Comparison of ENCODE assay signal across 15 cellular contexts in the genomic region with DNA sequence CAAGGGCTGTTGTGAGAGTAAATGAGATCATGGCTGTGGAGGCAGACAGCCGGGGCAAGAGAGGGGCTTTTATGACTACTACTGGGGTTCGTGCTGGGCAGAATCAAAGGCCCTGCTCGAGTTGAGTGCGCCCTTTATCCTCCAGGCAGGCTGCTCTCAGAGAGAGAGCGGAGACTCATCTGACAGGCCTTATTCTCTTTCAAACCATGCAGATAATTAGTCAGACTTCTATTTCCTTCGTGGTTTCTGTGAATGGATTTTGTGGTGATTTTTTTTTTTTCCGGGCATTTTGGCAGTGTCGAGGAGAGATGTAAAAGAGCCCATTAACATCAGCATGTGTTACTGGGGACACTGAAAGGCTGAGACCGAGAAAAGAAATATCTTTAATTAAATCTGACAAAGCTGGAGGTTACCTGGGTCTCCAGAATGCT.
DNase-seq lines count a peak whose midpoint lies in the region; ATAC-seq and TF ChIP-seq lines count a peak whose summit lies in the region.
"Had no signal": no experiment of that assay in that cellular context is flagged by ENCODE, and none has a peak within 500 bp of the region (broad histone marks: within the 10 kb centered on the region; RNA-seq: fewer than 3 reads in every experiment).

No MANE protein-coding gene starts in this region.

- H3K4me1 ChIP-seq in hepatocyte (ENCODE audit: insufficient read depth) (no peaks in the 10 kb centered on the region), upper lobe of left lung (no peaks in the 10 kb centered on the region)
- H3K4me1 ChIP-seq: tibial nerve had no signal

- H3K27me3 Mint-ChIP-seq in activated CD4-positive, alpha-beta T cell treated with anti-CD3 and anti-CD28 coated beads for 36 hours, result no peaks in the 10 kb centered on the region

- peak; percentile 63 for ATAC-seq in activated CD4-positive, alpha-beta T cell treated with anti-CD3 and anti-CD28 coated beads for 36 hours
- no peak for ATAC-seq in upper lobe of left lung (ENCODE audit: low FRiP score in 2 of 2)

- no peaks in the 10 kb centered on the region for H3K9me2 ChIP-seq in hepatocyte (replicated peaks; ENCODE audit: insufficient read depth)

- H3K36me3 ChIP-seq in hepatocyte (replicated peaks; ENCODE audit: insufficient read depth, low read depth), result no peaks in the 10 kb centered on the region
- H3K36me3 ChIP-seq in upper lobe of left lung, result no peaks in the 10 kb centered on the region
- H3K36me3 ChIP-seq: tibial nerve had no signal

- peak; percentile 6 for DNase-seq in activated CD4-positive, alpha-beta T cell treated with anti-CD3 and anti-CD28 coated beads for 36 hours
- no peak for DNase-seq in activated CD4-positive, alpha-beta T cell treated with anti-CD3 and anti-CD28 coated beads, Interleukin-2, amount 50 U/mL, for 48 hours
- DNase-seq in RPMI7951 (ENCODE audit: low read depth), result peak; percentile 69
- peak; percentile 72 for DNase-seq in islet precursor cell
- peak; percentile 2 for DNase-seq in stromal cell of bone marrow (ENCODE audit: low read depth)
- DNase-seq in SW480 (ENCODE audit: low spot score), result no peak
- no peak for DNase-seq in hepatocyte (ENCODE audit: low spot score)
- DNase-seq in upper lobe of left lung, result no peak
- DNase-seq: 8988T; activated CD4-positive, alpha-beta T cell treated with anti-CD3 and anti-CD28 coated beads for 4 hours; NCI-H748 treated with DMSO at 0.1 percent for 48 hours had no signal

- no peaks in the 10 kb centered on the region for H3K9me3 ChIP-seq in hepatocyte (ENCODE audit: low read depth)
- no peaks in the 10 kb centered on the region for H3K9me3 ChIP-seq in upper lobe of left lung
- H3K9me3 ChIP-seq: tibial nerve had no signal

- H2AFZ ChIP-seq in hepatocyte, result no peak overlapping the region

- POLR2A ChIA-PET in activated CD4-positive, alpha-beta T cell treated with anti-CD3 and anti-CD28 coated beads for 36 hours (lab: Charles Lee), result no interaction called here

- no peaks in the 10 kb centered on the region for H3K9me3 Mint-ChIP-seq in activated CD4-positive, alpha-beta T cell treated with anti-CD3 and anti-CD28 coated beads for 36 hours (ENCODE audit: low read depth)
- H3K9me3 Mint-ChIP-seq: IgD-negative memory B cell; T-helper 1 cell treated with Interleukin-12 subunit alpha and Interleukin-12 subunit beta and Interleukin-4 antibody, amounts not matched to agents 30 μg/mL and 1 μg/mL, for 36 hours had no signal

- no peak for TF ChIP-seq CTCF in hepatocyte (IDR thresholded peaks at IDR 0.05; ENCODE audit: poor library complexity)
- no peak for TF ChIP-seq CTCF in upper lobe of left lung (IDR thresholded peaks at IDR 0.05)

- H3K27ac Mint-ChIP-seq in activated CD4-positive, alpha-beta T cell treated with anti-CD3 and anti-CD28 coated beads for 36 hours, result no peak overlapping the region
- H3K27ac Mint-ChIP-seq: IgD-negative memory B cell; T-helper 1 cell treated with Interleukin-12 subunit alpha and Interleukin-12 subunit beta and Interleukin-4 antibody, amounts not matched to agents 30 μg/mL and 1 μg/mL, for 36 hours had no signal

- H3K36me3 Mint-ChIP-seq in activated CD4-positive, alpha-beta T cell treated with anti-CD3 and anti-CD28 coated beads for 36 hours (ENCODE audit: low read depth), result no peaks in the 10 kb centered on the region
- H3K36me3 Mint-ChIP-seq: IgD-negative memory B cell had no signal

- H3K27ac ChIP-seq in hepatocyte (no peak overlapping the region), upper lobe of left lung (no peak overlapping the region)
- H3K27ac ChIP-seq: RWPE1, tibial nerve had no signal

- H3K27me3 ChIP-seq in hepatocyte, result no peaks in the 10 kb centered on the region
- no peaks in the 10 kb centered on the region for H3K27me3 ChIP-seq in upper lobe of left lung
- H3K27me3 ChIP-seq: tibial nerve had no signal

- CTCF ChIA-PET in activated CD4-positive, alpha-beta T cell treated with anti-CD3 and anti-CD28 coated beads for 36 hours (lab: Charles Lee), result no interaction called here

- H3K4me3 Mint-ChIP-seq in activated CD4-positive, alpha-beta T cell treated with anti-CD3 and anti-CD28 coated beads for 36 hours, result no peak overlapping the region
- H3K4me3 Mint-ChIP-seq: IgD-negative memory B cell; T-helper 1 cell treated with Interleukin-12 subunit alpha and Interleukin-12 subunit beta and Interleukin-4 antibody, amounts not matched to agents 30 μg/mL and 1 μg/mL, for 36 hours had no signal

- WGBS in hepatocyte (ENCODE audit: low lambda C conversion rate, missing lambda C conversion rate), result 84% methylated on average over 9 of the region's 9 CpGs
- WGBS in upper lobe of left lung, 2 donors, result 73 to 81% methylated on average over 9 of the region's 9 CpGs

- H3K4me2 ChIP-seq in hepatocyte, result no peak overlapping the region

- H3K4me1 Mint-ChIP-seq in activated CD4-positive, alpha-beta T cell treated with anti-CD3 and anti-CD28 coated beads for 36 hours, result no peaks in the 10 kb centered on the region

- no peaks in the 10 kb centered on the region for H3K79me2 ChIP-seq in hepatocyte

- no peak for TF ChIP-seq POLR2A in upper lobe of left lung (IDR thresholded peaks at IDR 0.05)

- H3K4me3 ChIP-seq in hepatocyte, result no peak overlapping the region
- H3K4me3 ChIP-seq in upper lobe of left lung, result no peak overlapping the region
- H3K4me3 ChIP-seq: tibial nerve had no signal

- H4K20me1 ChIP-seq in hepatocyte (ENCODE audit: insufficient read depth, poor library complexity, severe bottlenecking), result no peaks in the 10 kb centered on the region

- intact Hi-C loops in activated CD4-positive, alpha-beta T cell treated with anti-CD3 and anti-CD28 coated beads for 36 hours (cut with DNase I, micrococcal nuclease), result no loop called here

- TF ChIP-seq EP300 in upper lobe of left lung (IDR thresholded peaks at IDR 0.05), result no peak

Comparison
In these comparisons a context has a peak if more than half of its experiments do, and no peak if none do; other contexts are left out.
1. DNase-seq: peak in activated CD4-positive, alpha-beta T cell treated with anti-CD3 and anti-CD28 coated beads for 36 hours (single experiment), RPMI7951 (single experiment), islet precursor cell (single experiment) and stromal cell of bone marrow (single experiment); none in activated CD4-positive, alpha-beta T cell treated with anti-CD3 and anti-CD28 coated beads, Interleukin-2, amount 50 U/mL, for 48 hours (0 of 2), SW480 (single experiment), hepatocyte (single experiment) and upper lobe of left lung (0 of 2).